1 cellular context compared by ENCODE assay signal in genomic region chr9:130766904-130767262, GRCh38.
TF ChIP-seq lines count a peak whose summit lies in the region.

No MANE protein-coding gene starts in this region.

TF ChIP-seq in GM23338, 12 proteins besides CTCF, POLR2A, EP300 and RAD21 (continued from another document):
- TF ChIP-seq ZNF462 (CRISPR knock-in tag; IDR thresholded peaks at IDR 0.05), result no peak
